ENCODE assay signal across 8 cellular contexts in genomic region chr4:120977435-120977997, GRCh38. TPM values are rescaled to one million over a fixed set of nuclear protein-coding genes. Genes with fewer than 3 reads are reported as not detected.
DNase-seq lines count a peak whose midpoint lies in the region; ATAC-seq and TF ChIP-seq lines count a peak whose summit lies in the region.

No MANE protein-coding gene starts in this region.

- no peaks in the 10 kb centered on the region for H3K4me1 Mint-ChIP-seq in type B pancreatic cell (ENCODE audit: unreplicated experiment)

- ATAC-seq in GM19324 (IDR thresholded peaks at IDR 0.05; ENCODE audit: low FRiP score, unreplicated experiment) (peak; percentile 85), HG03378 (IDR thresholded peaks at IDR 0.05; ENCODE audit: unreplicated experiment) (peak; percentile 90)

- H3K36me3 Mint-ChIP-seq in type B pancreatic cell: no peaks in the 10 kb centered on the region

- no peak overlapping the region for H3K4me3 Mint-ChIP-seq in type B pancreatic cell

- DNase-seq in EH (ENCODE audit: low read depth) (peak; percentile 66), SKM-1 (lab: John Stamatoyannopoulos, UW; ENCODE audit: unreplicated experiment) (peak; percentile 47), germinal center (ENCODE audit: low spot score) (peak; percentile 4), type B pancreatic cell (ENCODE audit: extremely low spot score, unreplicated experiment) (no peak), NCI-H1105 (lab: John Stamatoyannopoulos, UW) (no peak), superior temporal gyrus (ENCODE audit: extremely low spot score) (no peak)

- H3K27ac Mint-ChIP-seq in type B pancreatic cell: no peak overlapping the region

- H3K9me3 Mint-ChIP-seq in type B pancreatic cell: peaks cover 6% of the 10 kb centered on the region

- peak; percentile 66 for TF ChIP-seq CTCF in type B pancreatic cell (conservative IDR thresholded peaks at IDR 0.05)

- H3K27me3 Mint-ChIP-seq in type B pancreatic cell: peaks cover 3% of the 10 kb centered on the region

RNA-seq across cellular contexts. Expression of gene PRDM5, which starts 55.0 kb away (rescaled TPM):
- 5.9 and 15.7 TPM in 2 replicates for total RNA-seq in type B pancreatic cell (ENCODE audit: low replicate concordance)

Comparison
In these comparisons a context has a peak if more than half of its experiments do, and no peak if none do; other contexts are left out.
1. DNase-seq: peak in EH (single experiment), SKM-1 (single experiment) and germinal center (single experiment); none in type B pancreatic cell (single experiment), NCI-H1105 (single experiment) and superior temporal gyrus (single experiment).